ENCODE assay signal across 3 cellular contexts in genomic region chr9:16594787-16595186, GRCh38.
A peak's percentile ranks its signal among the peaks of the same experiment; 100 is the strongest.
TF ChIP-seq lines count a peak whose summit lies in the region.

No MANE protein-coding gene starts in this region.

TF ChIP-seq in HepG2, 621 proteins besides CTCF, POLR2A, EP300 and RAD21:
- TF ChIP-seq XRCC5 (optimal IDR thresholded peaks at IDR 0.05; ENCODE audit: low read length), result no peak
- no peak for TF ChIP-seq ZNF432 (CRISPR knock-in tag; IDR thresholded peaks at IDR 0.05; ENCODE audit: borderline replicate concordance)
- no peak for TF ChIP-seq KDM3A (CRISPR knock-in tag; IDR thresholded peaks at IDR 0.05; ENCODE audit: low read depth)
- TF ChIP-seq TARDBP (CRISPR knock-in tag; IDR thresholded peaks at IDR 0.05), result no peak
- TF ChIP-seq RNF2 (conservative IDR thresholded peaks at IDR 0.05; ENCODE audit: low read depth), result no peak
- peak; percentile 49 to 77; a peak in 3 of 4 replicates for TF ChIP-seq MAFK (conservative IDR thresholded peaks at IDR 0.05 in 1 of 2, IDR thresholded peaks at IDR 0.05 in 1 of 2; ENCODE audit: low read length in 2 of 2)
- TF ChIP-seq ZNF549 (CRISPR knock-in tag; IDR thresholded peaks at IDR 0.05), result no peak
- TF ChIP-seq ZNF891 (CRISPR knock-in tag; IDR thresholded peaks at IDR 0.05), result no peak
- TF ChIP-seq MAFF (IDR thresholded peaks at IDR 0.05; ENCODE audit: low read depth, low read length), result peak; percentile 56
- TF ChIP-seq, protein P1, sequence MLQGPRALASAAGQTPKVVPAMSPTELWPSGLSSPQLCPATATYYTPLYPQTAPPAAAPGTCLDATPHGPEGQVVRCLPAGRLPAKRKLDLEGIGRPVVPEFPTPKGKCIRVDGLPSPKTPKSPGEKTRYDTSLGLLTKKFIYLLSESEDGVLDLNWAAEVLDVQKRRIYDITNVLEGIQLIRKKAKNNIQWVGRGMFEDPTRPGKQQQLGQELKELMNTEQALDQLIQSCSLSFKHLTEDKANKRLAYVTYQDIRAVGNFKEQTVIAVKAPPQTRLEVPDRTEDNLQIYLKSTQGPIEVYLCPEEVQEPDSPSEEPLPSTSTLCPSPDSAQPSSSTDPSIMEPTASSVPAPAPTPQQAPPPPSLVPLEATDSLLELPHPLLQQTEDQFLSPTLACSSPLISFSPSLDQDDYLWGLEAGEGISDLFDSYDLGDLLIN (CRISPR knock-in tag; IDR thresholded peaks at IDR 0.05; ENCODE audit: borderline replicate concordance), result no peak
TF ChIP-seq in HepG2: peak in this region for 2.

TF ChIP-seq in IMR-90, 13 proteins besides CTCF, POLR2A, EP300 and RAD21:
- TF ChIP-seq RCOR1 (IDR thresholded peaks at IDR 0.05; ENCODE audit: insufficient replicate concordance, low read length) (no peak), MAFK (IDR thresholded peaks at IDR 0.05; ENCODE audit: low read depth, low read length) (peak; percentile 78)

TF ChIP-seq in H1, 55 proteins besides CTCF, POLR2A, EP300 and RAD21:
- TF ChIP-seq MAFK (IDR thresholded peaks at IDR 0.05; ENCODE audit: low read depth, low read length) (peak; percentile 21; the same call in 1 of the 2 replicates), YY1 (IDR thresholded peaks at IDR 0.05; ENCODE audit: low read depth, low read length) (no peak)
